In the genomic region with DNA sequence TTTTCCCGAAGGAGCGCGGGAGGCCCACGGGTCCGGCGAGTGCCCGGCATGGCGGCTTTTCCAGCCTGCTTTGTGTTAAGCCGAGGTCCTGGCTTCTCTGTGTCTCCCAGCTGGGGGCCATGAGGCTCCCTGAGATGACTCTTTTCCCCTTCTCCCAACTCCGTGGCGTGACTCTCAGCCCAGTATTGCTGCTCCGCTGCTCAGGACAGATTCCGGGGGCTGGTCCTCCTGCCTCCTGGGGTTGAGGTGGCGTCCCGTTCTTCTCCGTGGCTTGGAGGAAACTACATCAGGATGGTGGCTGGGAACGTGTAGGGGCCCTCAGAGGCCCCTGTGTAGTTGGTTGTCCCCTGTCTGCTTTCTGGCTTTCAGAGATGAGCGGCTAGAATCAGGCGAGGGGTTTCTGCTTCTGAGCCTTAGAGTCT, we compare ENCODE assay signal across 8 cellular contexts. TPM values are rescaled to one million over a fixed set of nuclear protein-coding genes. Genes with fewer than 3 reads are reported as not detected.
DNase-seq lines count a peak whose midpoint lies in the region; ATAC-seq and TF ChIP-seq lines count a peak whose summit lies in the region.

No MANE protein-coding gene starts in this region.

- TF ChIP-seq CTCF in choroid plexus epithelial cell (conservative IDR thresholded peaks at IDR 0.05; ENCODE audit: low read depth, low read length) = no peak

- peak overlapping the region; percentile 81 for H3K4me3 ChIP-seq in Jurkat, Clone E6-1 (ENCODE audit: low read length)
- H3K4me3 ChIP-seq in choroid plexus epithelial cell (ENCODE audit: low read depth, low read length) = peak overlapping the region; percentile 77
- H3K4me3 ChIP-seq in muscle layer of colon (ENCODE audit: low read depth in 1 of 2, low read length in 2 of 2) = peak overlapping the region; percentile 75 to 88

- peak overlapping the region; percentile 14 for H3K9ac ChIP-seq in muscle layer of colon (ENCODE audit: low read length)

- no peaks in the 10 kb centered on the region for H3K27me3 ChIP-seq in muscle layer of colon (ENCODE audit: control insufficient read depth in 1 of 2, insufficient read depth in 2 of 2, low read length in 2 of 2)

- H3K36me3 ChIP-seq in muscle layer of colon (ENCODE audit: insufficient read depth, low read length) = peaks cover 27% of the 10 kb centered on the region

- peaks cover 26% of the 10 kb centered on the region for H3K4me1 ChIP-seq in muscle layer of colon (ENCODE audit: insufficient read depth, low read length)

- no peaks in the 10 kb centered on the region for H3K9me3 ChIP-seq in muscle layer of colon (ENCODE audit: low read length)

- H3K27ac ChIP-seq in muscle layer of colon (ENCODE audit: low read depth, low read length) = no peak overlapping the region

- ATAC-seq in GM19035 (IDR thresholded peaks at IDR 0.05; ENCODE audit: unreplicated experiment) = no peak

- DNase-seq in AG08395 (ENCODE audit: low spot score) (peak; percentile 22), choroid plexus epithelial cell (ENCODE audit: low read depth) (no peak), EL (no peak), NOMO-1 treated with DMSO at 0.1 percent for 48 hours (lab: John Stamatoyannopoulos, UW; ENCODE audit: unreplicated experiment) (no peak)
- no peak for DNase-seq in Jurkat, Clone E6-1 (ENCODE audit: low read depth, low spot score)
- DNase-seq in effector CD8-positive, alpha-beta T cell (lab: John Stamatoyannopoulos, UW) = no peak

RNA-seq across cellular contexts. Expression of a gene that starts 1.0 kb away (rescaled TPM):
- polyA plus RNA-seq in Jurkat, Clone E6-1 (2012; ENCODE audit: insufficient read depth, insufficient read length) = 123 TPM

RNA-seq across cellular contexts. Expression of a gene that starts 1.0 kb away (rescaled TPM):
- 30.1 TPM for polyA plus RNA-seq in Jurkat, Clone E6-1 (2012; ENCODE audit: insufficient read depth, insufficient read length)

RNA-seq across cellular contexts. Expression of a gene that starts 13.0 kb away (rescaled TPM):
- 228 TPM for polyA plus RNA-seq in Jurkat, Clone E6-1 (2012; ENCODE audit: insufficient read depth, insufficient read length)

RNA-seq across cellular contexts. Expression of a gene that starts 15.2 kb away (rescaled TPM):
- polyA plus RNA-seq in Jurkat, Clone E6-1 (2012; ENCODE audit: insufficient read depth, insufficient read length) = 207 TPM

RNA-seq across cellular contexts. Expression of a gene that starts 21.2 kb away (rescaled TPM):
- 80.4 TPM for polyA plus RNA-seq in Jurkat, Clone E6-1 (2012; ENCODE audit: insufficient read depth, insufficient read length)
